In genomic region chr6:122623279-122623678, GRCh38 we compare ENCODE assay signal across 20 cellular contexts.
"Had no signal": no experiment of that assay in that cellular context is flagged by ENCODE, and none has a peak within 500 bp of the region (broad histone marks: within the 10 kb centered on the region; RNA-seq: fewer than 3 reads in every experiment).

No MANE protein-coding gene starts in this region.

- H3K4me3 ChIP-seq: coronary artery, hepatocyte, ovary, sigmoid colon, thyroid gland had no signal

- DNase-seq: activated B cell treated with CpG ODN at 0.5 μM for 24 hours; activated CD4-positive, alpha-beta T cell treated with anti-CD3 and anti-CD28 coated beads for 4 hours; activated CD8-positive, alpha-beta T cell treated with anti-CD3 and anti-CD28 coated beads for 36 hours; activated naive CD4-positive, alpha-beta T cell treated with Interleukin-2 at 50 U/mL for 16 hours; activated T-cell treated with anti-CD3 and anti-CD28 coated beads, Interleukin-2, amount 50 U/mL, for 1 hour; anterior cingulate cortex; brain microvascular endothelial cell; foreskin fibroblast; left cardiac atrium; natural killer cell; sigmoid colon; stimulated activated CD4-positive, alpha-beta T cell treated with anti-CD3 and anti-CD28 coated beads, Interleukin-12 subunit alpha, Interleukin-12 subunit beta, amount 100 ng/mL, for 4 hours; stimulated activated CD4-positive, alpha-beta T cell treated with anti-CD3 and anti-CD28 coated beads, Interleukin-1b, Interleukin-23, amount 100 ng/mL, for 48 hours; stimulated activated naive CD4-positive, alpha-beta T cell treated with Interleukin-2 at 50 U/mL for 16 hours; thyroid gland had no signal

- H3K4me3 Mint-ChIP-seq: activated B cell treated with CpG ODN at 0.5 μM for 24 hours; activated CD8-positive, alpha-beta T cell treated with anti-CD3 and anti-CD28 coated beads for 36 hours; central memory CD8-positive, alpha-beta T cell; natural killer cell had no signal

- H3K27ac Mint-ChIP-seq: activated B cell treated with CpG ODN at 0.5 μM for 24 hours; activated CD8-positive, alpha-beta T cell treated with anti-CD3 and anti-CD28 coated beads for 36 hours; activated T-helper 2 cell treated with anti-CD3 and anti-CD28 coated beads, Interferon-gamma antibody, Interleukin-2, Interleukin-4, amounts not matched to agents 10 μg/mL and 5 μg/mL and 100 μg/mL, durations not matched to agents 14 hours and 24 hours and 36 hours; natural killer cell had no signal

- H3K4me1 Mint-ChIP-seq: activated B cell treated with CpG ODN at 0.5 μM for 24 hours; central memory CD8-positive, alpha-beta T cell; natural killer cell had no signal

- H3K9me3 Mint-ChIP-seq: activated B cell treated with CpG ODN at 0.5 μM for 24 hours; activated CD8-positive, alpha-beta T cell treated with anti-CD3 and anti-CD28 coated beads for 36 hours; activated T-helper 2 cell treated with anti-CD3 and anti-CD28 coated beads, Interferon-gamma antibody, Interleukin-2, Interleukin-4, amounts not matched to agents 10 μg/mL and 5 μg/mL and 100 μg/mL, durations not matched to agents 14 hours and 24 hours and 36 hours had no signal

- H3K36me3 Mint-ChIP-seq: natural killer cell had no signal

- H3K27me3 Mint-ChIP-seq: central memory CD8-positive, alpha-beta T cell had no signal
